Comparison of ENCODE assay signal across 28 cellular contexts in the genomic region with DNA sequence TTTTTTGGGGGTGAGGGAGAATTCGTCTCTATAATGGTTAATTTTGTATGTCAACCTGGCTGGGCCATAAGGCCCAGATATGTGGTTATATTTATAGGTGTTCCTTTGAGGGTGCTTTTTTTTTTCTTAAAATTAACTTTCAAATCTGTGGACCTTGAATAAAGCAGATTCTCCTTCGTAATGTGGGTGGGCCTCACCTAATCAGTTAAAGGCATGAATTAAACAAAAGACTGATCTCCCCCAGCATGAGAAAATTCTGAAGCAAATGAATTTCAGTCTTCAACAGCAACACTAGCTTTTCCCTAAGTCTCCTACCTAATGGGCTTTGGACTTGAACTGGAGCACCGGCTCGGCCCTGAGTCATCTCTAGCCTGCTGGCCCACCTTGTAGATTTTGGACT.
"Had no signal": no experiment of that assay in that cellular context is flagged by ENCODE, and none has a peak within 500 bp of the region (broad histone marks: within the 10 kb centered on the region; RNA-seq: fewer than 3 reads in every experiment).

No MANE protein-coding gene starts in this region.

- H3K79me2 ChIP-seq: parathyroid adenoma had no signal

- H3K9me3 ChIP-seq: ovary, psoas muscle, right lobe of liver, sigmoid colon, stomach, thoracic aorta, tibial artery, transverse colon, upper lobe of right lung, uterus had no signal

- H3K4me1 Mint-ChIP-seq: natural killer cell; nephron; neural progenitor cell; stimulated activated effector memory CD8-positive, alpha-beta T cell treated with anti-CD3 and anti-CD28 coated beads, Interleukin-12 subunit alpha, Interleukin-12 subunit beta, amount 100 ng/mL, for 72 hours; stimulated activated naive B cell treated with anti-CD40 and anti-IgM and Interleukin-4, amounts not matched to agents 10 μg/mL and 1 μg/mL and 100 μg/mL, for 72 hours had no signal

- H3K27ac Mint-ChIP-seq: natural killer cell; nephron; neural progenitor cell; progenitor cell of endocrine pancreas; stimulated activated effector memory CD8-positive, alpha-beta T cell treated with anti-CD3 and anti-CD28 coated beads, Interleukin-12 subunit alpha, Interleukin-12 subunit beta, amount 100 ng/mL, for 72 hours; stimulated activated naive B cell treated with anti-CD40 and anti-IgM and Interleukin-4, amounts not matched to agents 10 μg/mL and 1 μg/mL and 100 μg/mL, for 72 hours; stimulated activated naive CD8-positive, alpha-beta T cell treated with anti-CD3 and anti-CD28 coated beads, Interleukin-15, Interleukin-2, amounts not matched to agents 100 ng/mL and 50 ng/mL, for 24 hours; type B pancreatic cell had no signal

- H3K36me3 Mint-ChIP-seq: natural killer cell; neural progenitor cell; stimulated activated effector memory CD8-positive, alpha-beta T cell treated with anti-CD3 and anti-CD28 coated beads, Interleukin-12 subunit alpha, Interleukin-12 subunit beta, amount 100 ng/mL, for 72 hours; stimulated activated naive B cell treated with anti-CD40 and anti-IgM and Interleukin-4, amounts not matched to agents 10 μg/mL and 1 μg/mL and 100 μg/mL, for 72 hours; type B pancreatic cell had no signal

- H3K4me3 ChIP-seq: neural progenitor cell, ovary, psoas muscle, right lobe of liver, sigmoid colon, stomach, thoracic aorta, tibial artery, transverse colon, upper lobe of right lung, uterus had no signal

- H3K36me3 ChIP-seq: neural progenitor cell, ovary, right lobe of liver, sigmoid colon, stomach, thoracic aorta, tibial artery, transverse colon, upper lobe of right lung, uterus had no signal

- FAIRE-seq: small intestine had no signal

- H3K27ac ChIP-seq: neural progenitor cell, ovary, parathyroid adenoma, psoas muscle, right lobe of liver, sigmoid colon, stomach, thoracic aorta, tibial artery, transverse colon, upper lobe of right lung, uterus had no signal

- H3K27me3 Mint-ChIP-seq: progenitor cell of endocrine pancreas; stimulated activated naive B cell treated with anti-CD40 and anti-IgM and Interleukin-4, amounts not matched to agents 10 μg/mL and 1 μg/mL and 100 μg/mL, for 72 hours; stimulated activated naive CD8-positive, alpha-beta T cell treated with anti-CD3 and anti-CD28 coated beads, Interleukin-15, Interleukin-2, amounts not matched to agents 100 ng/mL and 50 ng/mL, for 24 hours; type B pancreatic cell had no signal

- H2AFZ ChIP-seq: parathyroid adenoma had no signal

- ATAC-seq: natural killer cell; psoas muscle; right cardiac atrium; right lobe of liver; stimulated activated effector memory CD8-positive, alpha-beta T cell treated with anti-CD3 and anti-CD28 coated beads, Interleukin-12 subunit alpha, Interleukin-12 subunit beta, amount 100 ng/mL, for 72 hours; stimulated activated naive B cell treated with anti-CD40 and anti-IgM and Interleukin-4, amounts not matched to agents 10 μg/mL and 1 μg/mL and 100 μg/mL, for 72 hours; upper lobe of right lung had no signal

- DNase-seq: natural killer cell; occipital lobe; ovary; posterior cingulate gyrus; psoas muscle; right cardiac atrium; right lobe of liver; sigmoid colon; small intestine; stimulated activated CD4-positive, alpha-beta T cell treated with anti-CD3 and anti-CD28 coated beads, Interleukin-15, amount 100 ng/mL, for 24 hours; stimulated activated CD4-positive, alpha-beta T cell treated with anti-CD3 and anti-CD28 coated beads, Interleukin-2, amount 100 ng/mL, for 24 hours; stimulated activated CD4-positive, alpha-beta T cell treated with anti-CD3 and anti-CD28 coated beads, Interleukin-2, amount 100 ng/mL, for 48 hours; stimulated activated CD4-positive, alpha-beta T cell treated with anti-CD3 and anti-CD28 coated beads, Interleukin-4, amount 100 ng/mL, for 24 hours; stimulated activated naive B cell treated with anti-CD40 and anti-IgM and Interleukin-4, amounts not matched to agents 10 μg/mL and 1 μg/mL and 100 μg/mL, for 72 hours; stimulated activated naive CD4-positive, alpha-beta T cell treated with Interleukin-2 at 50 U/mL for 16 hours; stomach; tibial artery; transverse colon; upper lobe of right lung; uterus had no signal

- H3K27me3 ChIP-seq: neural progenitor cell, ovary, right lobe of liver, sigmoid colon, stomach, tibial artery, transverse colon, upper lobe of right lung, uterus had no signal

- H3K4me2 ChIP-seq: neural progenitor cell had no signal

- H3K9ac ChIP-seq: neural progenitor cell, parathyroid adenoma had no signal

- H3K9me3 Mint-ChIP-seq: nephron; neural progenitor cell; stimulated activated effector memory CD8-positive, alpha-beta T cell treated with anti-CD3 and anti-CD28 coated beads, Interleukin-12 subunit alpha, Interleukin-12 subunit beta, amount 100 ng/mL, for 72 hours; stimulated activated naive B cell treated with anti-CD40 and anti-IgM and Interleukin-4, amounts not matched to agents 10 μg/mL and 1 μg/mL and 100 μg/mL, for 72 hours; stimulated activated naive CD8-positive, alpha-beta T cell treated with anti-CD3 and anti-CD28 coated beads, Interleukin-15, Interleukin-2, amounts not matched to agents 100 ng/mL and 50 ng/mL, for 24 hours; type B pancreatic cell had no signal

- H3K4me1 ChIP-seq: neural progenitor cell, parathyroid adenoma, psoas muscle, right lobe of liver, sigmoid colon, stomach, tibial artery, transverse colon, upper lobe of right lung, uterus had no signal

- H3K4me3 Mint-ChIP-seq: natural killer cell; nephron; neural progenitor cell; stimulated activated effector memory CD8-positive, alpha-beta T cell treated with anti-CD3 and anti-CD28 coated beads, Interleukin-12 subunit alpha, Interleukin-12 subunit beta, amount 100 ng/mL, for 72 hours; stimulated activated naive B cell treated with anti-CD40 and anti-IgM and Interleukin-4, amounts not matched to agents 10 μg/mL and 1 μg/mL and 100 μg/mL, for 72 hours; stimulated activated naive CD8-positive, alpha-beta T cell treated with anti-CD3 and anti-CD28 coated beads, Interleukin-15, Interleukin-2, amounts not matched to agents 100 ng/mL and 50 ng/mL, for 24 hours; type B pancreatic cell had no signal
